Comparison of ENCODE assay signal across 19 cellular contexts in genomic region chr5:133112026-133112660, GRCh38.
"Had no signal": no experiment of that assay in that cellular context is flagged by ENCODE, and none has a peak within 500 bp of the region (broad histone marks: within the 10 kb centered on the region; RNA-seq: fewer than 3 reads in every experiment).

No MANE protein-coding gene starts in this region.

- H3K4me2 ChIP-seq: hepatocyte had no signal

- H3K27me3 Mint-ChIP-seq: memory B cell had no signal

- H3K4me3 Mint-ChIP-seq: mesothelial cell of epicardium, nephron had no signal

- H3K27ac Mint-ChIP-seq: mesothelial cell of epicardium, nephron had no signal

- H2AFZ ChIP-seq: hepatocyte had no signal

- H3K36me3 Mint-ChIP-seq: memory B cell, mesothelial cell of epicardium had no signal

- H3K4me3 ChIP-seq: hepatocyte, left ventricle myocardium inferior, lower lobe of right lung, suprapubic skin, tibial nerve, upper lobe of right lung had no signal

- H3K36me3 ChIP-seq: left ventricle myocardium inferior, lower lobe of right lung, suprapubic skin, tibial nerve, upper lobe of right lung had no signal

- DNase-seq: cortex of kidney; dorsolateral prefrontal cortex; effector CD8-positive, alpha-beta T cell; foreskin melanocyte; head of caudate nucleus; kidney; left cardiac atrium; left ventricle myocardium inferior; lower lobe of right lung; small intestine; stimulated activated CD4-positive, alpha-beta T cell treated with anti-CD3 and anti-CD28 coated beads, Interleukin-12 subunit alpha, Interleukin-12 subunit beta, amount 100 ng/mL, for 4 hours; stimulated activated naive CD8-positive, alpha-beta T cell treated with anti-CD3 and anti-CD28 coated beads, Interleukin-15, Interleukin-2, amounts not matched to agents 100 U/mL and 50 U/mL, for 24 hours; upper lobe of right lung had no signal

- H3K9me3 Mint-ChIP-seq: memory B cell had no signal

- H3K9me3 ChIP-seq: left ventricle myocardium inferior, lower lobe of right lung, suprapubic skin, tibial nerve, upper lobe of right lung had no signal

- H3K27me3 ChIP-seq: dorsolateral prefrontal cortex, hepatocyte, suprapubic skin, tibial nerve, upper lobe of right lung had no signal

- H3K27ac ChIP-seq: hepatocyte, left ventricle myocardium inferior, lower lobe of right lung, suprapubic skin, tibial nerve, upper lobe of right lung had no signal

- H3K79me2 ChIP-seq: hepatocyte had no signal
